In the genomic region with DNA sequence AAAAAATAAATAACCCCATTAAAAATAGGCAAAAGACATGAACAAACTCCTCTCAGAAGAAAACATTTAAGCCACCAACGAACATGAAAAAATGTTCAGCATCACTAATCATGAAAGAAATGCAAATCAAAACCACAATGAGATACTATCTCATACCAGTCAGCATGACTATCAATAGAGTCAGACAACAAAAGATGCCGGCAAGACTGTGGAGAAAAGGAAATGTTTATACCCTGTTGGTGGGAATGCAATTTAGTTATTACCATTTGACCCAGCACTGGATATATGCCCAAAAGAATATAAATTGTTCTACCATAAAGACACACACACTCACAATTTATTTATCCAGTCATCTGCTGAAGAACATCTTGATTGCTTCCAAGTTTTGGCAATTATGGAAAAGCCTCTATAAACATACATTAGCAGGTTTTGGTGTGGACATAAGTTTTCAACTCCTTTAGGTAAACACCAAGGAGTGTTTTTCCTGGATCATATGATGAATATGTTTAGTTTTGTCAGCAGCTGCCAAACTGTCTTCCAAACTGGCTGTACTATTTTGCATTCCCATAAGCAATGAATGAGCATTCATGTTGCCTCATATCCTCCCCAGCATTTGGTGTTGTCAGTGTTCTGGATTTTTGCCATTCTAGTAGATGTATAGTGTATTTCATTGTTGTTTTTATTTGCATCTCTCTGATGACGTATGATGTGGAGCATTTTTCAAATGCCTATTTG, we compare ENCODE assay signal across 18 cellular contexts. TPM values are rescaled to one million over a fixed set of nuclear protein-coding genes. Genes with fewer than 3 reads are reported as not detected.
DNase-seq lines count a peak whose midpoint lies in the region; ATAC-seq, FAIRE-seq and TF ChIP-seq lines count a peak whose summit lies in the region.
"Had no signal": no experiment of that assay in that cellular context is flagged by ENCODE, and none has a peak within 500 bp of the region (broad histone marks: within the 10 kb centered on the region; RNA-seq: fewer than 3 reads in every experiment).

No MANE protein-coding gene starts in this region.

- H3K4me2 ChIP-seq in PC-3 (ENCODE audit: low read length) = no peak overlapping the region
- no peak overlapping the region for H3K4me2 ChIP-seq in endothelial cell of umbilical vein (ENCODE audit: insufficient read depth, low read length)

- intact Hi-C loops in PC-3 (cut with micrococcal nuclease) = no loop called here
- intact Hi-C loops in endothelial cell of umbilical vein (cut with micrococcal nuclease) = loop anchor here (1.0 kb wide), 1 partner anchor 9 kb away; no protein-coding TSS in a partner anchor

- DNase-seq in NCI-H1105 treated with DMSO at 0.1 percent for 48 hours (lab: John Stamatoyannopoulos, UW) (peak; percentile 62), NCI-H1105 (lab: John Stamatoyannopoulos, UW) (no peak), PC-3 (peak; percentile 70), endothelial cell of umbilical vein (ENCODE audit: low read depth, low spot score) (peak; percentile 73), renal cortical epithelial cell (ENCODE audit: low read depth) (peak; percentile 16), small intestine (no peak)
- DNase-seq in activated effector memory CD4-positive, alpha-beta T cell treated with anti-CD3 and anti-CD28 coated beads, Interleukin-2, amount 50 U/mL, for 16 hours = no peak
- DNase-seq: 8988T, cortex of kidney, glutamatergic neuron, left lung, NCI-H1417 treated with DMSO at 0.1 percent for 48 hours, NCI-H510A, Right ventricle myocardium superior had no signal

- H3K79me2 ChIP-seq in PC-3 (ENCODE audit: low read length) (no peaks in the 10 kb centered on the region), endothelial cell of umbilical vein (ENCODE audit: control insufficient read depth, insufficient read depth, low read length) (no peaks in the 10 kb centered on the region)

- H3K27me3 ChIP-seq in PC-3 (ENCODE audit: low read length) (no peaks in the 10 kb centered on the region), endothelial cell of umbilical vein (ENCODE audit: control insufficient read depth in 2 of 2, insufficient read depth in 2 of 2, low read length in 2 of 2) (peaks cover 0 to 2% of the 10 kb centered on the region in 2 experiments), small intestine (ENCODE audit: control insufficient read depth in 2 of 2, insufficient read depth in 2 of 2, low read length in 2 of 2) (no peaks in the 10 kb centered on the region)
- H3K27me3 ChIP-seq: left lung had no signal

- peak overlapping the region; percentile 64 for H3K27ac ChIP-seq in PC-3 (ENCODE audit: low read length)
- peak overlapping the region; percentile 55 for H3K27ac ChIP-seq in endothelial cell of umbilical vein (ENCODE audit: insufficient read depth, low read depth, low read length)
- H3K27ac ChIP-seq in small intestine (ENCODE audit: low read depth in 1 of 2, low read length in 1 of 2) = no peak overlapping the region
- H3K27ac ChIP-seq: left lung had no signal

- H3K9me1 ChIP-seq in endothelial cell of umbilical vein (replicated peaks; ENCODE audit: control insufficient read depth, extremely low read depth, insufficient read depth, low read length) = no peaks in the 10 kb centered on the region

- H3K36me3 ChIP-seq in PC-3 (ENCODE audit: low read depth, low read length) (no peaks in the 10 kb centered on the region), endothelial cell of umbilical vein (ENCODE audit: control insufficient read depth in 2 of 2, extremely low read depth in 1 of 2, insufficient read depth in 2 of 2, low read length in 2 of 2) (no peaks in the 10 kb centered on the region), small intestine (ENCODE audit: control insufficient read depth in 2 of 2, insufficient read depth in 2 of 2, low read length in 2 of 2) (no peaks in the 10 kb centered on the region)
- H3K36me3 ChIP-seq: left lung had no signal

- peak; percentile 76 for ATAC-seq in PC-3
- ATAC-seq in GM18520 (IDR thresholded peaks at IDR 0.05; ENCODE audit: unreplicated experiment) = no peak
- ATAC-seq: left lung had no signal

- no TSS peak for BruUV-seq in PC-3 (replicated peaks; lab: Mats Ljungman, UMichigan)
- no TSS peak for BruUV-seq in endothelial cell of umbilical vein (replicated peaks; lab: Mats Ljungman, UMichigan)

- H3K4me3 ChIP-seq in PC-3 (ENCODE audit: low read length) = no peak overlapping the region
- H3K4me3 ChIP-seq in endothelial cell of umbilical vein (replicated peaks in 1 of 3; ENCODE audit: insufficient read depth in 1 of 3, low read depth in 1 of 3, low read length in 3 of 3) = no peak overlapping the region
- H3K4me3 ChIP-seq in small intestine (ENCODE audit: low read depth in 1 of 2, low read length in 2 of 2) = no peak overlapping the region
- H3K4me3 ChIP-seq: left lung had no signal

- POLR2A ChIA-PET in PC-3 (lab: Charles Lee; ENCODE audit: unreplicated experiment) (no interaction called here), endothelial cell of umbilical vein (lab: Charles Lee) (no interaction called here)

- TF ChIP-seq CTCF in PC-3 (conservative IDR thresholded peaks at IDR 0.05; ENCODE audit: low read depth, low read length) = no peak
- no peak for TF ChIP-seq CTCF in endothelial cell of umbilical vein (IDR thresholded peaks at IDR 0.05; ENCODE audit: extremely low read depth in 1 of 2, insufficient read depth in 1 of 2, low read depth in 1 of 2, low read length in 2 of 2)

- H2AFZ ChIP-seq in PC-3 (ENCODE audit: low read length) (no peak overlapping the region), endothelial cell of umbilical vein (ENCODE audit: low read depth, low read length) (no peak overlapping the region)

- 51 to 66% (median 65%) methylated on average over 3 of the region's 3 CpGs for WGBS in small intestine, 3 donors

- peak; percentile 38 for TF ChIP-seq POLR2A in endothelial cell of umbilical vein (IDR thresholded peaks at IDR 0.05; ENCODE audit: low read depth, low read length)

- CTCF ChIA-PET in PC-3 (lab: Charles Lee) (no interaction called here), endothelial cell of umbilical vein (lab: Charles Lee) (no interaction called here)

- no peaks in the 10 kb centered on the region for H3K9me2 ChIP-seq in PC-3 (replicated peaks; ENCODE audit: low read length)

- H3K9ac ChIP-seq in PC-3 (ENCODE audit: low read length) = no peak overlapping the region
- peak overlapping the region; percentile 14 for H3K9ac ChIP-seq in endothelial cell of umbilical vein (replicated peaks; ENCODE audit: extremely low read depth, insufficient read depth, low read length)

- peaks cover 5% of the 10 kb centered on the region; the same call in 1 of the 2 replicates for H3K4me1 ChIP-seq in PC-3 (ENCODE audit: insufficient read depth, low read length)
- H3K4me1 ChIP-seq in endothelial cell of umbilical vein (ENCODE audit: control insufficient read depth, extremely low read depth, insufficient read depth, low read length) = peaks cover 10% of the 10 kb centered on the region
- no peaks in the 10 kb centered on the region for H3K4me1 ChIP-seq in small intestine (ENCODE audit: control insufficient read depth in 2 of 2, insufficient read depth in 1 of 2, low read depth in 1 of 2, low read length in 1 of 2)
- H3K4me1 ChIP-seq: left lung had no signal

- no peaks in the 10 kb centered on the region for H3F3A ChIP-seq in PC-3 (ENCODE audit: low read length, unreplicated experiment)

- no peaks in the 10 kb centered on the region for H3K9me3 ChIP-seq in PC-3 (ENCODE audit: low read length)
- no peaks in the 10 kb centered on the region for H3K9me3 ChIP-seq in endothelial cell of umbilical vein (replicated peaks; ENCODE audit: control insufficient read depth, insufficient read depth, low read length)
- H3K9me3 ChIP-seq in small intestine (ENCODE audit: control insufficient read depth, low read depth) = no peaks in the 10 kb centered on the region

- peak; percentile 60 for FAIRE-seq in endothelial cell of umbilical vein (lab: Jason Lieb, UNC)
- FAIRE-seq in small intestine (lab: Jason Lieb, UNC) = no peak
- FAIRE-seq: H54 had no signal

- dilution Hi-C loops in endothelial cell of umbilical vein (cut with MboI; ENCODE audit: extremely low pct_ligation_motif_present, low sequenced_read_pairs) = no loop called here

- no peaks in the 10 kb centered on the region for H4K20me1 ChIP-seq in PC-3 (ENCODE audit: low read length)
- H4K20me1 ChIP-seq in endothelial cell of umbilical vein (replicated peaks; ENCODE audit: control insufficient read depth, extremely low read depth, insufficient read depth, low read length) = no peaks in the 10 kb centered on the region

RNA-seq across cellular contexts. Expression of a gene that starts 28.0 kb away (rescaled TPM):
- not detected in 2 replicates for total RNA-seq in PC-3 (2014; rRNA removed)
- not detected in 2 replicates for total RNA-seq in endothelial cell of umbilical vein
- not detected in 2 replicates for polyA plus RNA-seq in endothelial cell of umbilical vein
- polyA plus RNA-seq in endothelial cell of umbilical vein (2011; cell fraction: cytosol; rRNA removed) = not detected in 2 replicates
- polyA plus RNA-seq in endothelial cell of umbilical vein (2011; cell fraction: nucleus; rRNA removed) = not detected in 2 replicates
- not detected in 2 replicates for polyA plus RNA-seq in endothelial cell of umbilical vein (2012)
- polyA minus RNA-seq in endothelial cell of umbilical vein = not detected in 2 replicates
- polyA minus RNA-seq in endothelial cell of umbilical vein (2011; cell fraction: cytosol; rRNA and poly(A)+ RNA removed) = not detected
- polyA minus RNA-seq in endothelial cell of umbilical vein (2011; cell fraction: nucleus; rRNA and poly(A)+ RNA removed) = not detected in 2 replicates
- total RNA-seq in renal cortical epithelial cell = not detected in 2 replicates
- not detected for polyA plus RNA-seq in small intestine
- total RNA-seq: left lung, neural crest cell, Right ventricle myocardium superior, urinary bladder had no signal
- polyA plus RNA-seq: urinary bladder had no signal

RNA-seq across cellular contexts. Expression of a gene that starts 29.6 kb away (rescaled TPM):
- total RNA-seq in PC-3 (2014; rRNA removed) = 0.26 and 0.46 TPM in 2 replicates
- not detected in 2 replicates for total RNA-seq in endothelial cell of umbilical vein
- not detected in 2 replicates for polyA plus RNA-seq in endothelial cell of umbilical vein
- polyA plus RNA-seq in endothelial cell of umbilical vein (2011; cell fraction: cytosol; rRNA removed) = not detected in 2 replicates
- not detected in 2 replicates for polyA plus RNA-seq in endothelial cell of umbilical vein (2011; cell fraction: nucleus; rRNA removed)
- polyA plus RNA-seq in endothelial cell of umbilical vein (2012) = not detected in 2 replicates
- not detected in 2 replicates for polyA minus RNA-seq in endothelial cell of umbilical vein
- not detected for polyA minus RNA-seq in endothelial cell of umbilical vein (2011; cell fraction: cytosol; rRNA and poly(A)+ RNA removed)
- polyA minus RNA-seq in endothelial cell of umbilical vein (2011; cell fraction: nucleus; rRNA and poly(A)+ RNA removed) = not detected in 2 replicates
- total RNA-seq in renal cortical epithelial cell = not detected in 2 replicates
- polyA plus RNA-seq in small intestine = not detected
- total RNA-seq: left lung, neural crest cell, Right ventricle myocardium superior, urinary bladder had no signal
- polyA plus RNA-seq: urinary bladder had no signal

RNA-seq across cellular contexts. Expression of a gene that starts 34.2 kb away (rescaled TPM):
- total RNA-seq in PC-3 (2014; rRNA removed) (not detected in 2 replicates), endothelial cell of umbilical vein (not detected in 2 replicates), renal cortical epithelial cell (not detected in 2 replicates)
- polyA plus RNA-seq in endothelial cell of umbilical vein (not detected in 2 replicates), small intestine (not detected)
- not detected in 2 replicates for polyA plus RNA-seq in endothelial cell of umbilical vein (2011; cell fraction: cytosol; rRNA removed)
- polyA plus RNA-seq in endothelial cell of umbilical vein (2011; cell fraction: nucleus; rRNA removed) = not detected in 2 replicates
- not detected in 2 replicates for polyA plus RNA-seq in endothelial cell of umbilical vein (2012)
- not detected in 2 replicates for polyA minus RNA-seq in endothelial cell of umbilical vein
- polyA minus RNA-seq in endothelial cell of umbilical vein (2011; cell fraction: cytosol; rRNA and poly(A)+ RNA removed) = not detected
- polyA minus RNA-seq in endothelial cell of umbilical vein (2011; cell fraction: nucleus; rRNA and poly(A)+ RNA removed) = not detected in 2 replicates
- total RNA-seq: left lung, neural crest cell, Right ventricle myocardium superior, urinary bladder had no signal
- polyA plus RNA-seq: urinary bladder had no signal

RNA-seq across cellular contexts. Expression of a gene that starts 44.9 kb away (rescaled TPM):
- total RNA-seq in PC-3 (2014; rRNA removed) (not detected in 2 replicates), endothelial cell of umbilical vein (not detected in 2 replicates), renal cortical epithelial cell (not detected in 2 replicates)
- polyA plus RNA-seq in endothelial cell of umbilical vein (not detected in 2 replicates), small intestine (not detected)
- not detected in 2 replicates for polyA plus RNA-seq in endothelial cell of umbilical vein (2011; cell fraction: cytosol; rRNA removed)
- polyA plus RNA-seq in endothelial cell of umbilical vein (2011; cell fraction: nucleus; rRNA removed) = not detected in 2 replicates
- polyA plus RNA-seq in endothelial cell of umbilical vein (2012) = not detected in 2 replicates
- not detected in 2 replicates for polyA minus RNA-seq in endothelial cell of umbilical vein
- not detected for polyA minus RNA-seq in endothelial cell of umbilical vein (2011; cell fraction: cytosol; rRNA and poly(A)+ RNA removed)
- not detected in 2 replicates for polyA minus RNA-seq in endothelial cell of umbilical vein (2011; cell fraction: nucleus; rRNA and poly(A)+ RNA removed)
- total RNA-seq: left lung, neural crest cell, Right ventricle myocardium superior, urinary bladder had no signal
- polyA plus RNA-seq: urinary bladder had no signal

Comparison
In these comparisons a context has a peak if more than half of its experiments do, and no peak if none do; other contexts are left out.
1. DNase-seq: peak in NCI-H1105 treated with DMSO at 0.1 percent for 48 hours (single experiment), PC-3 (single experiment), endothelial cell of umbilical vein (single experiment) and renal cortical epithelial cell (single experiment); none in NCI-H1105 (single experiment), small intestine (single experiment) and activated effector memory CD4-positive, alpha-beta T cell treated with anti-CD3 and anti-CD28 coated beads, Interleukin-2, amount 50 U/mL, for 16 hours (single experiment).
2. H3K27ac ChIP-seq: peak in PC-3 (single experiment) and endothelial cell of umbilical vein (single experiment); none in small intestine (0 of 2).